ENCODE assay signal across 8 cellular contexts in genomic region chr5:176360894-176361436, GRCh38. TPM values are rescaled to one million over a fixed set of nuclear protein-coding genes. Genes with fewer than 3 reads are reported as not detected.
DNase-seq lines count a peak whose midpoint lies in the region; ATAC-seq and TF ChIP-seq lines count a peak whose summit lies in the region.

No MANE protein-coding gene starts in this region.

- peaks cover 29 to 54% (median 40%) of the 10 kb centered on the region in 4 donors for H3K4me1 Mint-ChIP-seq in CD4-positive, alpha-beta memory T cell
- peaks cover 36% of the 10 kb centered on the region for H3K4me1 Mint-ChIP-seq in activated T-helper 1 cell treated with anti-CD3 and anti-CD28 coated beads, Interleukin-12 subunit alpha, Interleukin-12 subunit beta, Interleukin-2, Interleukin-4 antibody, amounts not matched to agents 30 ng/mL and 10 ng/mL and 1 ng/mL, durations not matched to agents 14 hours and 24 hours and 36 hours (ENCODE audit: low read depth)

- intact Hi-C loops in CD4-positive, alpha-beta memory T cell (cut with micrococcal nuclease) = loop anchor here (1.0 to 2.0 kb wide), 4 partner anchors 27 to 176 kb away; partner anchors contain the start of genes CLTB, FAF2, HIGD2A and NOP16
- intact Hi-C loops in activated T-helper 1 cell treated with anti-CD3 and anti-CD28 coated beads, Interleukin-12 subunit alpha, Interleukin-12 subunit beta, Interleukin-2, Interleukin-4 antibody, amounts not matched to agents 30 ng/mL and 10 ng/mL and 1 ng/mL, durations not matched to agents 14 hours and 24 hours and 36 hours (cut with micrococcal nuclease) = loop anchor here (1.0 to 10.0 kb wide), 8 partner anchors 27 to 1154 kb away; partner anchors contain the start of genes CLTB, DDX41, FAF2 and HIGD2A

- H3K27ac Mint-ChIP-seq in CD4-positive, alpha-beta memory T cell = peak overlapping the region; percentile 92 to 98 (median 97)
- peak overlapping the region; percentile 91 for H3K27ac Mint-ChIP-seq in activated T-helper 1 cell treated with anti-CD3 and anti-CD28 coated beads, Interleukin-12 subunit alpha, Interleukin-12 subunit beta, Interleukin-2, Interleukin-4 antibody, amounts not matched to agents 30 ng/mL and 10 ng/mL and 1 ng/mL, durations not matched to agents 14 hours and 24 hours and 36 hours

- H3K4me1 ChIP-seq in CD4-positive, alpha-beta memory T cell (ENCODE audit: insufficient read depth, low read length) = peaks cover 34% of the 10 kb centered on the region
- H3K4me1 ChIP-seq in right atrium auricular region = peaks cover 0 to 32% of the 10 kb centered on the region in 2 donors

- no peak for TF ChIP-seq CTCF in right atrium auricular region (IDR thresholded peaks at IDR 0.05)

- no peaks in the 10 kb centered on the region for H3K27me3 ChIP-seq in CD4-positive, alpha-beta memory T cell (ENCODE audit: insufficient read depth, low read length)
- H3K27me3 ChIP-seq in right atrium auricular region = no peaks in the 10 kb centered on the region

- peaks cover 14% of the 10 kb centered on the region for H3K36me3 ChIP-seq in CD4-positive, alpha-beta memory T cell (ENCODE audit: insufficient read depth, low read length)
- H3K36me3 ChIP-seq in right atrium auricular region = peaks cover 12% of the 10 kb centered on the region

- peak overlapping the region; percentile 78 for H3K27ac ChIP-seq in CD4-positive, alpha-beta memory T cell (ENCODE audit: low read depth, low read length)
- peak overlapping the region; percentile 89 to 91 for H3K27ac ChIP-seq in right atrium auricular region

- H3K27me3 Mint-ChIP-seq in CD4-positive, alpha-beta memory T cell = no peaks in the 10 kb centered on the region
- H3K27me3 Mint-ChIP-seq in activated T-helper 1 cell treated with anti-CD3 and anti-CD28 coated beads, Interleukin-12 subunit alpha, Interleukin-12 subunit beta, Interleukin-2, Interleukin-4 antibody, amounts not matched to agents 30 ng/mL and 10 ng/mL and 1 ng/mL, durations not matched to agents 14 hours and 24 hours and 36 hours (ENCODE audit: insufficient read depth) = no peaks in the 10 kb centered on the region

- peak in 1 of 5 donors; percentile 46 for DNase-seq in CD4-positive, alpha-beta memory T cell
- peak; percentile 7 for DNase-seq in activated T-helper 1 cell treated with anti-CD3 and anti-CD28 coated beads, Interleukin-12 subunit alpha, Interleukin-12 subunit beta, Interleukin-2, Interleukin-4 antibody, amounts not matched to agents 30 ng/mL and 10 ng/mL and 1 ng/mL, durations not matched to agents 14 hours and 24 hours and 36 hours (ENCODE audit: low spot score)
- DNase-seq in right atrium auricular region (ENCODE audit: low spot score) (no peak), skeletal muscle cell (ENCODE audit: low read depth) (no peak), OCI-M1 (lab: John Stamatoyannopoulos, UW) (no peak), SW480 (ENCODE audit: low spot score) (no peak)

- ATAC-seq in HG02981 (IDR thresholded peaks at IDR 0.05; ENCODE audit: unreplicated experiment) (peak; percentile 3), HG02571 (IDR thresholded peaks at IDR 0.05; ENCODE audit: unreplicated experiment) (no peak)

- CTCF ChIA-PET in CD4-positive, alpha-beta memory T cell (lab: Charles Lee; ENCODE audit: partially characterized antibody) = interaction anchor here (0.9 to 1.7 kb wide), 3 partner anchors 8 to 631 kb away, joined by 3 to 4 read pairs (median 3); no protein-coding TSS in a partner anchor

- peaks cover 11 to 43% of the 10 kb centered on the region in 2 donors for H3K36me3 Mint-ChIP-seq in CD4-positive, alpha-beta memory T cell
- H3K36me3 Mint-ChIP-seq in activated T-helper 1 cell treated with anti-CD3 and anti-CD28 coated beads, Interleukin-12 subunit alpha, Interleukin-12 subunit beta, Interleukin-2, Interleukin-4 antibody, amounts not matched to agents 30 ng/mL and 10 ng/mL and 1 ng/mL, durations not matched to agents 14 hours and 24 hours and 36 hours (ENCODE audit: low read depth) = peaks cover 17% of the 10 kb centered on the region

- POLR2A ChIA-PET in CD4-positive, alpha-beta memory T cell (lab: Charles Lee; ENCODE audit: partially characterized antibody) = interaction anchor here (1.2 to 3.3 kb wide), 10 partner anchors 9 to 286 kb away, joined by 4 to 40 read pairs (median 8); partner anchors contain the start of genes CLTB, HIGD2A, NOP16 and RNF44

- H3K9me3 ChIP-seq in CD4-positive, alpha-beta memory T cell (ENCODE audit: control insufficient read depth in 1 of 2, low read length in 2 of 2) = no peaks in the 10 kb centered on the region
- no peaks in the 10 kb centered on the region for H3K9me3 ChIP-seq in right atrium auricular region

- peak overlapping the region; percentile 91 to 97 for H3K4me3 ChIP-seq in CD4-positive, alpha-beta memory T cell (ENCODE audit: low read length in 2 of 2)
- H3K4me3 ChIP-seq in right atrium auricular region (peak overlapping the region; percentile 78 to 99), skeletal muscle cell (ENCODE audit: low read depth, low read length) (peak overlapping the region; percentile 82)

- H3K9me3 Mint-ChIP-seq in CD4-positive, alpha-beta memory T cell = no peaks in the 10 kb centered on the region
- H3K9me3 Mint-ChIP-seq in activated T-helper 1 cell treated with anti-CD3 and anti-CD28 coated beads, Interleukin-12 subunit alpha, Interleukin-12 subunit beta, Interleukin-2, Interleukin-4 antibody, amounts not matched to agents 30 ng/mL and 10 ng/mL and 1 ng/mL, durations not matched to agents 14 hours and 24 hours and 36 hours = no peaks in the 10 kb centered on the region

- H3K4me3 Mint-ChIP-seq in CD4-positive, alpha-beta memory T cell = peak overlapping the region; percentile 97 to 99 (median 98)
- peak overlapping the region; percentile 97 for H3K4me3 Mint-ChIP-seq in activated T-helper 1 cell treated with anti-CD3 and anti-CD28 coated beads, Interleukin-12 subunit alpha, Interleukin-12 subunit beta, Interleukin-2, Interleukin-4 antibody, amounts not matched to agents 30 ng/mL and 10 ng/mL and 1 ng/mL, durations not matched to agents 14 hours and 24 hours and 36 hours

RNA-seq across cellular contexts. Expression of gene KIAA1191, which starts 0.6 kb away (rescaled TPM):
- 10 to 100 TPM; 73.3 to 76.6 TPM for total RNA-seq in CD4-positive, alpha-beta memory T cell
- 10 to 100 TPM; 53.6 to 71.5 TPM for polyA plus RNA-seq in CD4-positive, alpha-beta memory T cell
- 60.9 and 63.4 TPM in 2 replicates for total RNA-seq in activated T-helper 1 cell treated with anti-CD3 and anti-CD28 coated beads, Interleukin-12 subunit alpha, Interleukin-12 subunit beta, Interleukin-2, Interleukin-4 antibody, amounts not matched to agents 30 ng/mL and 10 ng/mL and 1 ng/mL, durations not matched to agents 14 hours and 24 hours and 36 hours
- 100 to 1,000 TPM; 118 to 141 TPM for total RNA-seq in right atrium auricular region

RNA-seq across cellular contexts. Expression of gene ARL10, which starts 4.3 kb away (rescaled TPM):
- 10 to 100 TPM; 14.7 to 17.9 TPM for total RNA-seq in CD4-positive, alpha-beta memory T cell
- 1 to 10 TPM in 1 of 2 donors, under 1 TPM in 1; 0.60 to 1.2 TPM for polyA plus RNA-seq in CD4-positive, alpha-beta memory T cell
- 19.4 and 22.3 TPM in 2 replicates for total RNA-seq in activated T-helper 1 cell treated with anti-CD3 and anti-CD28 coated beads, Interleukin-12 subunit alpha, Interleukin-12 subunit beta, Interleukin-2, Interleukin-4 antibody, amounts not matched to agents 30 ng/mL and 10 ng/mL and 1 ng/mL, durations not matched to agents 14 hours and 24 hours and 36 hours
- total RNA-seq in right atrium auricular region = 1 to 10 TPM; 4.0 to 5.8 TPM

RNA-seq across cellular contexts. Expression of gene NOP16, which starts 27.4 kb away (rescaled TPM):
- 10 to 100 TPM; 16.9 to 19.4 TPM for total RNA-seq in CD4-positive, alpha-beta memory T cell
- polyA plus RNA-seq in CD4-positive, alpha-beta memory T cell = 10 to 100 TPM; 19.3 to 46.3 TPM
- 111 TPM in 2 replicates for total RNA-seq in activated T-helper 1 cell treated with anti-CD3 and anti-CD28 coated beads, Interleukin-12 subunit alpha, Interleukin-12 subunit beta, Interleukin-2, Interleukin-4 antibody, amounts not matched to agents 30 ng/mL and 10 ng/mL and 1 ng/mL, durations not matched to agents 14 hours and 24 hours and 36 hours
- total RNA-seq in right atrium auricular region = 10 to 100 TPM; 11.8 to 16.0 TPM

RNA-seq across cellular contexts. Expression of gene HIGD2A, which starts 27.6 kb away (rescaled TPM):
- total RNA-seq in CD4-positive, alpha-beta memory T cell = 10 to 100 TPM; 81.3 to 83.4 TPM
- 100 to 1,000 TPM; 191 to 224 TPM for polyA plus RNA-seq in CD4-positive, alpha-beta memory T cell
- 93.2 and 93.5 TPM in 2 replicates for total RNA-seq in activated T-helper 1 cell treated with anti-CD3 and anti-CD28 coated beads, Interleukin-12 subunit alpha, Interleukin-12 subunit beta, Interleukin-2, Interleukin-4 antibody, amounts not matched to agents 30 ng/mL and 10 ng/mL and 1 ng/mL, durations not matched to agents 14 hours and 24 hours and 36 hours
- 100 to 1,000 TPM; 231 to 249 TPM for total RNA-seq in right atrium auricular region

RNA-seq across cellular contexts. Expression of gene CLTB, which starts 55.4 kb away (rescaled TPM):
- 10 to 100 TPM; 34.8 to 40.5 TPM for total RNA-seq in CD4-positive, alpha-beta memory T cell
- 10 to 100 TPM; 64.3 to 76.6 TPM for polyA plus RNA-seq in CD4-positive, alpha-beta memory T cell
- total RNA-seq in activated T-helper 1 cell treated with anti-CD3 and anti-CD28 coated beads, Interleukin-12 subunit alpha, Interleukin-12 subunit beta, Interleukin-2, Interleukin-4 antibody, amounts not matched to agents 30 ng/mL and 10 ng/mL and 1 ng/mL, durations not matched to agents 14 hours and 24 hours and 36 hours = 71.6 and 84.0 TPM in 2 replicates
- 100 to 1,000 TPM; 241 to 341 TPM for total RNA-seq in right atrium auricular region
